Comparison of ENCODE assay signal across 8 cellular contexts in genomic region chr19:18470153-18470552, GRCh38. TPM values are rescaled to one million over a fixed set of nuclear protein-coding genes. Genes with fewer than 3 reads are reported as not detected.
A peak's percentile ranks its signal among the peaks of the same experiment; 100 is the strongest.
DNase-seq lines count a peak whose midpoint lies in the region; TF ChIP-seq lines count a peak whose summit lies in the region.

No MANE protein-coding gene starts in this region.

- DNase-seq in GM10248 (ENCODE audit: extremely low spot score) (peak; percentile 62), dermis blood vessel endothelial cell (peak; percentile 51), osteoblast (ENCODE audit: insufficient read length, low spot score, missing footprints) (peak; percentile 75), superior temporal gyrus (ENCODE audit: extremely low spot score) (no peak), T-helper 9 cell (no peak), lower leg skin (ENCODE audit: low spot score in 2 of 2) (no peak), NCI-H2196 treated with DMSO at 0.1 percent for 48 hours (lab: John Stamatoyannopoulos, UW; ENCODE audit: unreplicated experiment) (no peak)

- TF ChIP-seq CTCF in GM10248 (IDR thresholded peaks at IDR 0.05; ENCODE audit: control extremely low read depth, extremely low read depth, low read depth, missing control alignments) (peak; percentile 54), LNCAP (IDR thresholded peaks at IDR 0.05) (peak; percentile 43; the same call in 1 of the 2 replicates), osteoblast (IDR thresholded peaks at IDR 0.05; ENCODE audit: extremely low read depth, low read depth, low read length) (peak; percentile 52), lower leg skin (IDR thresholded peaks at IDR 0.05) (no peak)

- POLR2A ChIA-PET in GM10248 (lab: Yijun Ruan, JAX) = no interaction called here

- 75 to 83% methylated on average over 4 to 5 of the region's 5 CpGs for WGBS in lower leg skin, 2 donors

- H3K27ac ChIP-seq in osteoblast (ENCODE audit: low read depth, low read length) = no peak overlapping the region

- intact Hi-C loops in lower leg skin (cut with DNase I; ENCODE audit: low total_unique reads) = no loop called here

- TF ChIP-seq POLR2A in lower leg skin (IDR thresholded peaks at IDR 0.05) = no peak

- CTCF ChIA-PET in GM10248 (lab: Yijun Ruan, JAX) = interaction anchor here (0.7 to 4.2 kb wide), 11 partner anchors 10 to 131 kb away, joined by 3 to 24 read pairs (median 3); no protein-coding TSS in a partner anchor

- H4K20me1 ChIP-seq in osteoblast (ENCODE audit: insufficient read depth, low read length) = peaks cover 78% of the 10 kb centered on the region

- no peaks in the 10 kb centered on the region for H3K27me3 ChIP-seq in osteoblast (ENCODE audit: insufficient read depth, low read length)

- peaks cover 11% of the 10 kb centered on the region for H3K4me1 ChIP-seq in osteoblast (ENCODE audit: insufficient read depth, low read length)

- H3K36me3 ChIP-seq in osteoblast (ENCODE audit: insufficient read depth, low read length) = peaks cover 18% of the 10 kb centered on the region

- no peak overlapping the region for H3K4me2 ChIP-seq in osteoblast (ENCODE audit: insufficient read depth, low read length)

- no peak overlapping the region for H2AFZ ChIP-seq in osteoblast (ENCODE audit: low read length)

- no peaks in the 10 kb centered on the region for H3K9me3 ChIP-seq in osteoblast (ENCODE audit: low read depth, low read length)

- peaks cover 91% of the 10 kb centered on the region for H3K79me2 ChIP-seq in osteoblast (ENCODE audit: insufficient read depth, low read length)

- H3K4me3 ChIP-seq in osteoblast (ENCODE audit: insufficient read depth, low read length) = no peak overlapping the region
- H3K4me3 ChIP-seq in lower leg skin (ENCODE audit: low read depth, poor library complexity, severe bottlenecking) = no peak overlapping the region

RNA-seq across cellular contexts. Expression of gene ISYNA1, which starts 32.2 kb away (rescaled TPM):
- total RNA-seq in dermis blood vessel endothelial cell = 35.4 and 69.7 TPM in 2 replicates
- total RNA-seq in osteoblast = 7.7 and 8.0 TPM in 2 replicates
- 10 to 100 TPM; 16.9 to 29.9 (median 22.3) TPM for total RNA-seq in lower leg skin

RNA-seq across cellular contexts. Expression of gene SSBP4, which starts 51.0 kb away (rescaled TPM):
- 88.8 and 96.7 TPM in 2 replicates for total RNA-seq in dermis blood vessel endothelial cell
- total RNA-seq in osteoblast = 77.8 and 90.8 TPM in 2 replicates
- total RNA-seq in lower leg skin = 10 to 100 TPM; 28.8 to 42.0 (median 36.0) TPM

RNA-seq across cellular contexts. Expression of gene ELL, which starts 51.7 kb away (rescaled TPM):
- total RNA-seq in dermis blood vessel endothelial cell (12.3 and 14.8 TPM in 2 replicates), osteoblast (17.1 and 18.5 TPM in 2 replicates), lower leg skin (10 to 100 TPM; 21.5 to 37.9 (median 24.8) TPM)

Comparison
In these comparisons a context has a peak if more than half of its experiments do, and no peak if none do; other contexts are left out.
1. DNase-seq: peak in GM10248 (single experiment), dermis blood vessel endothelial cell (single experiment) and osteoblast (single experiment); none in superior temporal gyrus (single experiment), T-helper 9 cell (single experiment), lower leg skin (0 of 2) and NCI-H2196 treated with DMSO at 0.1 percent for 48 hours (single experiment).
2. CTCF ChIP-seq: peak in GM10248 (single experiment), LNCAP (single experiment) and osteoblast (single experiment); none in lower leg skin (0 of 3).